In genomic region chr9:135543262-135543894, GRCh38 we compare ENCODE assay signal across 12 cellular contexts. TPM values are rescaled to one million over a fixed set of nuclear protein-coding genes. Genes with fewer than 3 reads are reported as not detected.
DNase-seq lines count a peak whose midpoint lies in the region; ATAC-seq, FAIRE-seq and TF ChIP-seq lines count a peak whose summit lies in the region.
"Not testable (repeated sequence)": the region's sequence is repeated elsewhere in the genome, so short reads cannot be mapped to it uniquely, and the experiment has no call there.
"Had no signal": no experiment of that assay in that cellular context is flagged by ENCODE, and none has a peak within 500 bp of the region (broad histone marks: within the 10 kb centered on the region; RNA-seq: fewer than 3 reads in every experiment).

No MANE protein-coding gene starts in this region.

- TF ChIP-seq CTCF in cardiac fibroblast (IDR thresholded peaks at IDR 0.05; ENCODE audit: low read depth, low read length); fibroblast of the aortic adventitia (IDR thresholded peaks at IDR 0.05; ENCODE audit: insufficient read depth, low read length): not testable (repeated sequence)

- not testable (repeated sequence) for ATAC-seq in SK-N-SH treated with all-trans-retinoic acid at 6 μM for 48 hours

- DNase-seq in EL (peak; percentile 22), HTR-8/SVneo (ENCODE audit: insufficient read length, low spot score) (peak; percentile 34), cardiac fibroblast (ENCODE audit: low read depth in 2 of 2) (peak; percentile 54 to 63), fibroblast of the aortic adventitia (ENCODE audit: low read depth) (peak; percentile 20), kidney glomerular epithelial cell (lab: John Stamatoyannopoulos, UW) (peak; percentile 83), renal cortical epithelial cell (ENCODE audit: low read depth) (peak; percentile 38)

- not testable (repeated sequence) for H3K4me3 ChIP-seq in cardiac fibroblast (replicated peaks in 1 of 2; ENCODE audit: low read depth in 2 of 2, low read length in 2 of 2); fibroblast of the aortic adventitia (ENCODE audit: low read depth, low read length)

- FAIRE-seq in HTR-8/SVneo (lab: Jason Lieb, UNC), result peak; percentile 16

TF ChIP-seq in SK-N-SH treated with all-trans-retinoic acid at 6 μM for 48 hours, 23 proteins besides CTCF, POLR2A, EP300 and RAD21:
- TF ChIP-seq TCF4 (CRISPR knock-in tag; IDR thresholded peaks at IDR 0.05; ENCODE audit: borderline replicate concordance), result peak; percentile 44; the same call in 1 of the 2 replicates
- 0 out of 2 replicates have a peak, but pooled peaks have one; percentile 30 for TF ChIP-seq CREB5 (CRISPR knock-in tag; IDR thresholded peaks at IDR 0.05; ENCODE audit: low read depth)

RNA-seq across cellular contexts. Expression of gene OBP2A, which starts 2.5 kb away (rescaled TPM):
- total RNA-seq in fibroblast of the aortic adventitia (ENCODE audit: low replicate concordance), result not detected in 2 replicates
- total RNA-seq in renal cortical epithelial cell, result not detected in 2 replicates
- total RNA-seq: B cell; CD4-positive, alpha-beta T cell; M059J; NCI-H460; SK-MEL-5 had no signal

RNA-seq across cellular contexts. Expression of gene PAEP, which starts 18.2 kb away (rescaled TPM):
- total RNA-seq in fibroblast of the aortic adventitia (ENCODE audit: low replicate concordance), result not detected in 2 replicates
- not detected in 2 replicates for total RNA-seq in renal cortical epithelial cell
- total RNA-seq: B cell; CD4-positive, alpha-beta T cell; M059J had no signal

RNA-seq across cellular contexts. Expression of gene LCN1, which starts 22.1 kb away (rescaled TPM):
- total RNA-seq in fibroblast of the aortic adventitia (ENCODE audit: low replicate concordance) (not detected in 2 replicates), renal cortical epithelial cell (not detected in 2 replicates)
- total RNA-seq: B cell; CD4-positive, alpha-beta T cell; M059J; SK-MEL-5 had no signal

RNA-seq across cellular contexts. Expression of gene MRPS2, which starts 42.9 kb away (rescaled TPM):
- total RNA-seq in fibroblast of the aortic adventitia (ENCODE audit: low replicate concordance) (5.5 and 21.4 TPM in 2 replicates), renal cortical epithelial cell (13.4 and 16.8 TPM in 2 replicates)

Comparison
In these comparisons a context has a peak if more than half of its experiments do, and no peak if none do; other contexts are left out.
1. DNase-seq: peak in every context shown above with its lines; median percentile 83 in kidney glomerular epithelial cell; 58 in cardiac fibroblast; 38 in renal cortical epithelial cell; 34 in HTR-8/SVneo; 22 in EL; 20 in fibroblast of the aortic adventitia.